21 cellular contexts compared by ENCODE assay signal in genomic region chr11:133905677-133906156, GRCh38. TPM values are rescaled to one million over a fixed set of nuclear protein-coding genes. Genes with fewer than 3 reads are reported as not detected.
DNase-seq lines count a peak whose midpoint lies in the region; ATAC-seq and TF ChIP-seq lines count a peak whose summit lies in the region.
"Had no signal": no experiment of that assay in that cellular context is flagged by ENCODE, and none has a peak within 500 bp of the region (broad histone marks: within the 10 kb centered on the region; RNA-seq: fewer than 3 reads in every experiment).

No MANE protein-coding gene starts in this region.

- H3K4me3 Mint-ChIP-seq in CD14-positive monocyte, result no peak overlapping the region
- H3K4me3 Mint-ChIP-seq: activated naive CD4-positive, alpha-beta T cell treated with anti-CD3 and anti-CD28 coated beads, Interleukin-2, amount 50 U/mL, for 24 hours; brain; dendritic cell treated with granulocyte-macrophage colony-stimulating factor and Interleukin-4, amounts not matched to agents 40 ng/mL and 50 ng/mL, for 4 days had no signal

- DNase-seq in CD14-positive monocyte (ENCODE audit: low spot score), result peak; percentile 22
- DNase-seq in mesenteric fat pad (ENCODE audit: low spot score), result peak; percentile 76
- DNase-seq in Ammon's horn (ENCODE audit: low spot score), result no peak
- no peak for DNase-seq in activated CD8-positive, alpha-beta memory T cell treated with anti-CD3 and anti-CD28 coated beads for 24 hours
- no peak for DNase-seq in NCI-H2227 (lab: John Stamatoyannopoulos, UW; ENCODE audit: unreplicated experiment)
- DNase-seq in effector CD8-positive, alpha-beta T cell (lab: John Stamatoyannopoulos, UW), result no peak
- DNase-seq: activated CD4-positive, CD25-positive, alpha-beta regulatory T cell treated with anti-CD3 and anti-CD28 coated beads, Interleukin-2, amount 50 U/mL, for 72 hours; NCI-H2081; NCI-H69; nucleus accumbens; PC-3; stimulated activated CD4-positive, alpha-beta T cell treated with anti-CD3 and anti-CD28 coated beads, Interleukin-2, amount 100 ng/mL, for 48 hours; T1000 had no signal

- H3K27me3 Mint-ChIP-seq in CD14-positive monocyte (ENCODE audit: low read depth in 3 of 3), result no peaks in the 10 kb centered on the region
- H3K27me3 Mint-ChIP-seq: activated naive CD4-positive, alpha-beta T cell treated with anti-CD3 and anti-CD28 coated beads, Interleukin-2, amount 50 U/mL, for 24 hours; brain; dendritic cell treated with granulocyte-macrophage colony-stimulating factor and Interleukin-4, amounts not matched to agents 40 ng/mL and 50 ng/mL, for 4 days had no signal

- intact Hi-C loops in CD14-positive monocyte (cut with micrococcal nuclease), result no loop called here

- ATAC-seq in GM18909 (IDR thresholded peaks at IDR 0.05; ENCODE audit: poor library complexity, unreplicated experiment) (peak; percentile 31), HG03469 (IDR thresholded peaks at IDR 0.05; ENCODE audit: unreplicated experiment) (peak; percentile 53)
- ATAC-seq: gastrocnemius medialis, HCT116, left lobe of liver, PC-3 had no signal

- no peak overlapping the region for H3K27ac Mint-ChIP-seq in CD14-positive monocyte
- H3K27ac Mint-ChIP-seq: activated naive CD4-positive, alpha-beta T cell treated with anti-CD3 and anti-CD28 coated beads, Interleukin-2, amount 50 U/mL, for 24 hours; dendritic cell treated with granulocyte-macrophage colony-stimulating factor and Interleukin-4, amounts not matched to agents 40 ng/mL and 50 ng/mL, for 4 days had no signal

- H3K4me1 Mint-ChIP-seq in CD14-positive monocyte, result no peaks in the 10 kb centered on the region
- H3K4me1 Mint-ChIP-seq: activated naive CD4-positive, alpha-beta T cell treated with anti-CD3 and anti-CD28 coated beads, Interleukin-2, amount 50 U/mL, for 24 hours; brain had no signal

- H3K9me3 Mint-ChIP-seq in CD14-positive monocyte, result peaks cover 0 to 6% (median 0%) of the 10 kb centered on the region in 7 donors
- H3K9me3 Mint-ChIP-seq: activated naive CD4-positive, alpha-beta T cell treated with anti-CD3 and anti-CD28 coated beads, Interleukin-2, amount 50 U/mL, for 24 hours; brain; dendritic cell treated with granulocyte-macrophage colony-stimulating factor and Interleukin-4, amounts not matched to agents 40 ng/mL and 50 ng/mL, for 4 days had no signal

- H3K36me3 Mint-ChIP-seq in CD14-positive monocyte, result no peaks in the 10 kb centered on the region

- no peak for TF ChIP-seq CTCF in CD14-positive monocyte (IDR thresholded peaks at IDR 0.05)

RNA-seq across cellular contexts. Expression of gene IGSF9B, which starts 51.1 kb away (rescaled TPM):
- not detected for polyA plus RNA-seq in CD14-positive monocyte
- 3.0 TPM for total RNA-seq in mesenteric fat pad

Comparison
In these comparisons a context has a peak if more than half of its experiments do, and no peak if none do; other contexts are left out.
1. DNase-seq: peak in CD14-positive monocyte (single experiment) and mesenteric fat pad (single experiment); none in Ammon's horn (single experiment), activated CD8-positive, alpha-beta memory T cell treated with anti-CD3 and anti-CD28 coated beads for 24 hours (single experiment), NCI-H2227 (single experiment) and effector CD8-positive, alpha-beta T cell (single experiment).